In the genomic region with DNA sequence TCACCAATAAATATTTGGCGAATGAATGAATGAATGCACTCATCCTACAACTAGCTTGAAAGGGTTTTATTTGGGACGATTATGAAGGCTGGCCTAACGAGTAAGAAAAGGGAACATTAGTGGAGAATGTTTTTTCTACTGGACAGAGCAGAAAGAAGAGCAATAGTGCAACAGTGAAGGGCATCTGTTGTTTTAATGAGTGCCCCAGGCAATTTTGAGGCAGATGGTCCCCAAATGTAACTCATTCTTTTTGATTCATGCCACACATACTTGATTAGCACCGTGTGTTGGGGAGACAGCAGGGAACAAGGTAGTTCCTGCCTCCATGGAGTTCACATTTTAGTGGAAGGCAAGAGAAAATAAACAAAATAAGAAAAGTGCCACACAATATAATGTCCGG, we compare ENCODE assay signal across 24 cellular contexts. TPM values are rescaled to one million over a fixed set of nuclear protein-coding genes. Genes with fewer than 3 reads are reported as not detected.
A peak's percentile ranks its signal among the peaks of the same experiment; 100 is the strongest.
DNase-seq lines count a peak whose midpoint lies in the region; FAIRE-seq and TF ChIP-seq lines count a peak whose summit lies in the region.
"Had no signal": no experiment of that assay in that cellular context is flagged by ENCODE, and none has a peak within 500 bp of the region (broad histone marks: within the 10 kb centered on the region; RNA-seq: fewer than 3 reads in every experiment).

No MANE protein-coding gene starts in this region.

- peaks cover 14% of the 10 kb centered on the region for H3K4me1 Mint-ChIP-seq in glutamatergic neuron (ENCODE audit: low read depth, unreplicated experiment)
- H3K4me1 Mint-ChIP-seq: CD14-positive monocyte; CD8-positive, alpha-beta memory T cell had no signal

- no peaks in the 10 kb centered on the region for H3K27me3 Mint-ChIP-seq in glutamatergic neuron (ENCODE audit: unreplicated experiment)
- H3K27me3 Mint-ChIP-seq: B cell; CD4-positive, alpha-beta T cell had no signal

- peak; percentile 28 for FAIRE-seq in bronchial epithelial cell (lab: Jason Lieb, UNC)
- FAIRE-seq: A204.1, D721Med, GM12878, GM19239, H1 had no signal

- H3K27me3 ChIP-seq in bronchial epithelial cell (ENCODE audit: control insufficient read depth, insufficient read depth, low read length), result no peaks in the 10 kb centered on the region

- DNase-seq in DMS 273 (lab: John Stamatoyannopoulos, UW; ENCODE audit: unreplicated experiment) (peak; percentile 21), DMS 273 treated with DMSO at 0.1 percent for 48 hours (lab: John Stamatoyannopoulos, UW) (no peak), NCI-H69 (lab: John Stamatoyannopoulos, UW) (peak; percentile 62), bronchial epithelial cell (ENCODE audit: low read depth) (no peak), glutamatergic neuron (no peak), germinal center (ENCODE audit: low spot score) (no peak), SHP77 (lab: John Stamatoyannopoulos, UW) (no peak)
- no peak for DNase-seq in stimulated activated naive CD4-positive, alpha-beta T cell treated with Interleukin-2 at 50 U/mL for 16 hours (lab: John Stamatoyannopoulos, UW)
- DNase-seq: CD4-positive, alpha-beta T cell; CD8-positive, alpha-beta memory T cell; DMS153; DND-41; GDM1; GM23248; H7; HCEC 1CT had no signal

- H3K4me3 ChIP-seq in bronchial epithelial cell (ENCODE audit: low read depth, low read length), result no peak overlapping the region
- H3K4me3 ChIP-seq: BLaER1 treated with 17β-estradiol and CSF1 and Interleukin-3, amounts not matched to agents 10 nM and 100 nM; GM12878; GM23248 had no signal

- TF ChIP-seq CTCF in bronchial epithelial cell (IDR thresholded peaks at IDR 0.05; ENCODE audit: insufficient read depth, low read length, severe bottlenecking), result no peak
- no peak for TF ChIP-seq CTCF in glutamatergic neuron (IDR thresholded peaks at IDR 0.05; ENCODE audit: partially characterized antibody, unreplicated experiment)

- no peak overlapping the region for H3K4me3 Mint-ChIP-seq in glutamatergic neuron (ENCODE audit: unreplicated experiment)
- H3K4me3 Mint-ChIP-seq: B cell; CD14-positive monocyte; CD4-positive, alpha-beta T cell; CD8-positive, alpha-beta memory T cell had no signal

- H3K36me3 Mint-ChIP-seq in glutamatergic neuron (ENCODE audit: unreplicated experiment), result no peaks in the 10 kb centered on the region
- H3K36me3 Mint-ChIP-seq: CD14-positive monocyte; CD8-positive, alpha-beta memory T cell had no signal

- H3K9me3 Mint-ChIP-seq in glutamatergic neuron (ENCODE audit: unreplicated experiment), result no peaks in the 10 kb centered on the region
- H3K9me3 Mint-ChIP-seq: CD4-positive, alpha-beta T cell; CD8-positive, alpha-beta memory T cell had no signal

- H3K36me3 ChIP-seq in bronchial epithelial cell (ENCODE audit: control insufficient read depth, insufficient read depth, low read length), result no peaks in the 10 kb centered on the region
- H3K36me3 ChIP-seq: BLaER1 treated with 17β-estradiol and CSF1 and Interleukin-3, amounts not matched to agents 10 nM and 100 nM had no signal

- H3K27ac Mint-ChIP-seq in glutamatergic neuron (ENCODE audit: unreplicated experiment), result peak overlapping the region; percentile 34
- H3K27ac Mint-ChIP-seq: B cell; CD14-positive monocyte; CD4-positive, alpha-beta T cell had no signal

RNA-seq across cellular contexts. Expression of gene INTS6L, which starts 22.7 kb away (rescaled TPM):
- total RNA-seq in bronchial epithelial cell (3.2 TPM in 2 replicates), glutamatergic neuron (ENCODE audit: unreplicated experiment) (15.2 TPM)

Comparison
In these comparisons a context has a peak if more than half of its experiments do, and no peak if none do; other contexts are left out.
1. DNase-seq: peak in DMS 273 (single experiment) and NCI-H69 (single experiment); none in DMS 273 treated with DMSO at 0.1 percent for 48 hours (single experiment), bronchial epithelial cell (single experiment), glutamatergic neuron (single experiment), germinal center (single experiment), stimulated activated naive CD4-positive, alpha-beta T cell treated with Interleukin-2 at 50 U/mL for 16 hours (single experiment) and SHP77 (0 of 2).